ENCODE assay signal across 8 cellular contexts in the genomic region with DNA sequence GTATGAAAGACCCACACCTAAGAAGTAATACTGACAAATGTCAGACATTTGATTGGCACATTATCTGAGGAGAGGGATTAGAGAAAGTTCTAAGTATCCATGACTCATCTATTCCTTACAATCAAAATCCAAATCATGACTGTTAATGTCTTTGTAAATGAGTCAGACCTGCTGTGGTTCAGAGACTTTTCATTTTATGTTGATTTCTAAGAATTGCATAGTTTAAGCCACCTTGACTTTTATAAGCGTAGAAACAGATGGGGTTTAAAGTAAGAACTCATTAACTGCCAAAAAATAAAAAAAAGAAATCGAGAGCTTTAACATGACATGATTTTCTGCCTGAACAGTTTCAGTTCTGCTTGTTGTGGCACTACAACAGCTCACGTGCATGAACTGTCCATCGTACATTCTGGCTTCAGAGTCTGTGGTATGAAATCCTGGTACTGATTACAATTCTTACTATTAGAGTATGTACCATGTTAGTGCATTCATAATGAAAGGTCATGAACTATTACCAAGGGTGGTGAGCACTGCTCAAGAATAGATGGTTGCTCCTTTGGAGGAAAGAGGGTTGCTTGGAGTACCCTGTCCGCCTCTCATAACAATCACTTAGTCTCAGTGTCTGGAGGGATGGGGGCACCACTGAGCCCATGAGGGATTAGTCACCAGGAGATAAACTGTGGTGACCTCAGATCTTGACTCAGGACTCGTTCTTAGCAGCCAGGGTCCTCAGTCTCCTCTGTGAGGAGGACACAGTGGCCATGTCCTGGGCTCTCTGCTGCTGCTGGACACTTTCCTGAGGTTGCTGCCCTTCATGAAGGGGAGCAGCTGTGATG. TPM values are rescaled to one million over a fixed set of nuclear protein-coding genes. Genes with fewer than 3 reads are reported as not detected.
DNase-seq lines count a peak whose midpoint lies in the region; ATAC-seq and TF ChIP-seq lines count a peak whose summit lies in the region.

No MANE protein-coding gene starts in this region.

- H3K4me3 ChIP-seq in OCI-LY3 (ENCODE audit: low read length) (peak overlapping the region; percentile 63), fibroblast of villous mesenchyme (ENCODE audit: low read depth, low read length) (no peak overlapping the region)

- no peak for DNase-seq in Right ventricle myocardium superior
- DNase-seq in cardiac septum (ENCODE audit: low spot score), result no peak
- DNase-seq in fibroblast of villous mesenchyme (ENCODE audit: low read depth), result peak; percentile 79
- no peak for DNase-seq in stimulated activated naive CD4-positive, alpha-beta T cell (lab: John Stamatoyannopoulos, UW)
- no peak for DNase-seq in NCI-H524 (lab: John Stamatoyannopoulos, UW)
- no peak for DNase-seq in DMS153 (lab: John Stamatoyannopoulos, UW)

- no peaks in the 10 kb centered on the region for H3K79me2 ChIP-seq in OCI-LY3 (ENCODE audit: low read length)

- peaks cover 5% of the 10 kb centered on the region for H4K20me1 ChIP-seq in OCI-LY3 (ENCODE audit: insufficient read depth, low read length)

- ATAC-seq in Right ventricle myocardium superior (ENCODE audit: poor library complexity) (peak; percentile 20), HG02798 (IDR thresholded peaks at IDR 0.05; ENCODE audit: poor library complexity, unreplicated experiment) (peak; percentile 96)

- no peak overlapping the region for H3K9ac ChIP-seq in OCI-LY3 (ENCODE audit: low read length)

- peaks cover 34% of the 10 kb centered on the region for H3K4me1 ChIP-seq in OCI-LY3 (ENCODE audit: low read length)

- H3K36me3 ChIP-seq in OCI-LY3 (replicated peaks; ENCODE audit: low read depth, low read length), result peaks cover 12% of the 10 kb centered on the region

- H2AFZ ChIP-seq in OCI-LY3 (ENCODE audit: low read depth, low read length), result no peak overlapping the region

- TF ChIP-seq CTCF in OCI-LY3 (IDR thresholded peaks at IDR 0.05; ENCODE audit: low read depth, low read length), result no peak
- TF ChIP-seq CTCF in fibroblast of villous mesenchyme (IDR thresholded peaks at IDR 0.05; ENCODE audit: insufficient read depth, low read depth, low read length), result no peak

- H3K9me3 ChIP-seq in OCI-LY3 (ENCODE audit: insufficient read depth, low read length), result peaks cover 5% of the 10 kb centered on the region; the same call in 1 of the 2 replicates

- intact Hi-C loops in Right ventricle myocardium superior (cut with DNase I), result no loop called here
- intact Hi-C loops in cardiac septum (cut with DNase I), result no loop called here

- H3K27me3 ChIP-seq in OCI-LY3 (ENCODE audit: low read depth, low read length), result peaks cover 58% of the 10 kb centered on the region

- H3K27ac ChIP-seq in OCI-LY3 (ENCODE audit: low read length), result peak overlapping the region; percentile 57

- H3K4me2 ChIP-seq in OCI-LY3 (ENCODE audit: low read length), result peak overlapping the region; percentile 95

RNA-seq across cellular contexts. Expression of a gene that starts 42.2 kb away (rescaled TPM):
- total RNA-seq in Right ventricle myocardium superior (not detected), cardiac septum (0.30 TPM), fibroblast of villous mesenchyme (not detected in 2 replicates)

RNA-seq across cellular contexts. Expression of a gene that starts 54.5 kb away (rescaled TPM):
- total RNA-seq in Right ventricle myocardium superior, result 226 TPM
- 334 TPM for total RNA-seq in cardiac septum
- 65.7 and 75.6 TPM in 2 replicates for total RNA-seq in fibroblast of villous mesenchyme
